Comparison of ENCODE assay signal across 20 cellular contexts in genomic region chr21:27382404-27382803, GRCh38.
DNase-seq lines count a peak whose midpoint lies in the region; ATAC-seq and TF ChIP-seq lines count a peak whose summit lies in the region.
"Had no signal": no experiment of that assay in that cellular context is flagged by ENCODE, and none has a peak within 500 bp of the region (broad histone marks: within the 10 kb centered on the region; RNA-seq: fewer than 3 reads in every experiment).

No MANE protein-coding gene starts in this region.

- DNase-seq in AG08395 (ENCODE audit: low spot score): peak; percentile 8
- DNase-seq in HT1080 (ENCODE audit: low read depth): peak; percentile 22
- peak; percentile 28 to 38 for DNase-seq in cardiac fibroblast (ENCODE audit: low read depth in 2 of 2)
- peak; percentile 21 to 54 for DNase-seq in foreskin fibroblast
- DNase-seq in DMS53 (lab: John Stamatoyannopoulos, UW): no peak
- DNase-seq in NCI-H2227 (lab: John Stamatoyannopoulos, UW; ENCODE audit: unreplicated experiment): no peak
- DNase-seq in activated CD8-positive, alpha-beta memory T cell treated with anti-CD3 and anti-CD28 coated beads, Interleukin-2, amount 10 ng/mL, durations not matched to agents 7 days and 5 days: no peak
- DNase-seq: BE2C; HFFc6; KBM-7; NCI-H1105; NCI-H187; NCI-H2227 treated with DMSO at 0.1 percent for 48 hours; NCI-H510A; NK-92 treated with Interleukin-12 subunit alpha and Interleukin-12 subunit beta, amount 100 ng/mL, for 24 hours had no signal

- H3K4me3 ChIP-seq in cardiac fibroblast (replicated peaks in 1 of 2; ENCODE audit: low read depth in 2 of 2, low read length in 2 of 2) (no peak overlapping the region), foreskin fibroblast (ENCODE audit: low read depth in 1 of 2, low read length in 2 of 2) (no peak overlapping the region)
- H3K4me3 ChIP-seq: A549, SJSA1 had no signal

- H3K4me1 Mint-ChIP-seq in activated CD8-positive, alpha-beta memory T cell treated with anti-CD3 and anti-CD28 coated beads, Interleukin-2, amount 10 ng/mL, durations not matched to agents 7 days and 5 days: no peaks in the 10 kb centered on the region

- no peak for ATAC-seq in HG02938 (IDR thresholded peaks at IDR 0.05; ENCODE audit: unreplicated experiment)
- no peak for ATAC-seq in activated CD8-positive, alpha-beta memory T cell treated with anti-CD3 and anti-CD28 coated beads, Interleukin-2, amount 10 ng/mL, durations not matched to agents 7 days and 5 days
- ATAC-seq: A549, HepG2, Panc1 had no signal

- no peaks in the 10 kb centered on the region for H3K36me3 Mint-ChIP-seq in activated CD8-positive, alpha-beta memory T cell treated with anti-CD3 and anti-CD28 coated beads, Interleukin-2, amount 10 ng/mL, durations not matched to agents 7 days and 5 days

- H3K4me3 Mint-ChIP-seq in activated CD8-positive, alpha-beta memory T cell treated with anti-CD3 and anti-CD28 coated beads, Interleukin-2, amount 10 ng/mL, durations not matched to agents 7 days and 5 days: no peak overlapping the region
- H3K4me3 Mint-ChIP-seq: HFFc6 had no signal

- no peak overlapping the region for H3K27ac Mint-ChIP-seq in activated CD8-positive, alpha-beta memory T cell treated with anti-CD3 and anti-CD28 coated beads, Interleukin-2, amount 10 ng/mL, durations not matched to agents 7 days and 5 days
- H3K27ac Mint-ChIP-seq: HFFc6 had no signal

- TF ChIP-seq CTCF in cardiac fibroblast (IDR thresholded peaks at IDR 0.05; ENCODE audit: low read depth, low read length) (no peak), foreskin fibroblast (IDR thresholded peaks at IDR 0.05; ENCODE audit: low read depth, low read length) (no peak)

- CTCF ChIA-PET in activated CD8-positive, alpha-beta memory T cell treated with anti-CD3 and anti-CD28 coated beads, Interleukin-2, amount 10 ng/mL, durations not matched to agents 7 days and 5 days (lab: Charles Lee): no interaction called here

- peaks cover 2% of the 10 kb centered on the region for H3K9me3 Mint-ChIP-seq in activated CD8-positive, alpha-beta memory T cell treated with anti-CD3 and anti-CD28 coated beads, Interleukin-2, amount 10 ng/mL, durations not matched to agents 7 days and 5 days (ENCODE audit: low read depth)
- H3K9me3 Mint-ChIP-seq: HFFc6 had no signal

- H3K27me3 Mint-ChIP-seq in activated CD8-positive, alpha-beta memory T cell treated with anti-CD3 and anti-CD28 coated beads, Interleukin-2, amount 10 ng/mL, durations not matched to agents 7 days and 5 days: no peaks in the 10 kb centered on the region

Comparison
In these comparisons a context has a peak if more than half of its experiments do, and no peak if none do; other contexts are left out.
1. DNase-seq: peak in AG08395 (single experiment), HT1080 (single experiment), cardiac fibroblast (2 of 2) and foreskin fibroblast (2 of 2); none in DMS53 (single experiment), NCI-H2227 (single experiment) and activated CD8-positive, alpha-beta memory T cell treated with anti-CD3 and anti-CD28 coated beads, Interleukin-2, amount 10 ng/mL, durations not matched to agents 7 days and 5 days (single experiment).